ENCODE assay signal across 8 cellular contexts in genomic region chr13:112725346-112726017, GRCh38. TPM values are rescaled to one million over a fixed set of nuclear protein-coding genes. Genes with fewer than 3 reads are reported as not detected.
DNase-seq lines count a peak whose midpoint lies in the region; ATAC-seq lines count a peak whose summit lies in the region.

No MANE protein-coding gene starts in this region.

- no peaks in the 10 kb centered on the region for H3K9me3 Mint-ChIP-seq in activated CD8-positive, alpha-beta memory T cell treated with anti-CD3 and anti-CD28 coated beads, Interleukin-2, amount 10 ng/mL, durations not matched to agents 7 days and 5 days (ENCODE audit: low read depth)
- H3K9me3 Mint-ChIP-seq in central memory CD8-positive, alpha-beta T cell = no peaks in the 10 kb centered on the region
- H3K9me3 Mint-ChIP-seq in stimulated activated effector memory CD8-positive, alpha-beta T cell treated with anti-CD3 and anti-CD28 coated beads, Interleukin-12 subunit alpha, Interleukin-12 subunit beta, amount 100 ng/mL, for 72 hours = no peaks in the 10 kb centered on the region

- peak; percentile 23 for ATAC-seq in activated CD8-positive, alpha-beta memory T cell treated with anti-CD3 and anti-CD28 coated beads, Interleukin-2, amount 10 ng/mL, durations not matched to agents 7 days and 5 days
- ATAC-seq in central memory CD8-positive, alpha-beta T cell (replicated peaks; ENCODE audit: extremely low read depth, poor library complexity, severe bottlenecking) = no peak
- ATAC-seq in stimulated activated effector memory CD8-positive, alpha-beta T cell treated with anti-CD3 and anti-CD28 coated beads, Interleukin-12 subunit alpha, Interleukin-12 subunit beta, amount 100 ng/mL, for 72 hours = peak; percentile 60

- H3K27ac Mint-ChIP-seq in activated CD8-positive, alpha-beta memory T cell treated with anti-CD3 and anti-CD28 coated beads, Interleukin-2, amount 10 ng/mL, durations not matched to agents 7 days and 5 days = no peak overlapping the region
- H3K27ac Mint-ChIP-seq in central memory CD8-positive, alpha-beta T cell (ENCODE audit: low read depth) = peak overlapping the region; percentile 50
- peak overlapping the region; percentile 84 for H3K27ac Mint-ChIP-seq in stimulated activated effector memory CD8-positive, alpha-beta T cell treated with anti-CD3 and anti-CD28 coated beads, Interleukin-12 subunit alpha, Interleukin-12 subunit beta, amount 100 ng/mL, for 72 hours

- peaks cover 23% of the 10 kb centered on the region for H3K4me1 Mint-ChIP-seq in activated CD8-positive, alpha-beta memory T cell treated with anti-CD3 and anti-CD28 coated beads, Interleukin-2, amount 10 ng/mL, durations not matched to agents 7 days and 5 days
- H3K4me1 Mint-ChIP-seq in central memory CD8-positive, alpha-beta T cell = peaks cover 48% of the 10 kb centered on the region
- peaks cover 47% of the 10 kb centered on the region for H3K4me1 Mint-ChIP-seq in stimulated activated effector memory CD8-positive, alpha-beta T cell treated with anti-CD3 and anti-CD28 coated beads, Interleukin-12 subunit alpha, Interleukin-12 subunit beta, amount 100 ng/mL, for 72 hours

- DNase-seq in activated CD8-positive, alpha-beta memory T cell treated with anti-CD3 and anti-CD28 coated beads, Interleukin-2, amount 10 ng/mL, durations not matched to agents 7 days and 5 days = no peak
- no peak for DNase-seq in activated CD8-positive, alpha-beta memory T cell treated with anti-CD3 and anti-CD28 coated beads for 24 hours
- DNase-seq in NCI-H2029 treated with DMSO at 0.1 percent for 48 hours (lab: John Stamatoyannopoulos, UW) (peak; percentile 59), HuH-7 (ENCODE audit: low spot score) (no peak), NCI-H1048 (lab: John Stamatoyannopoulos, UW) (no peak)
- no peak for DNase-seq in central memory CD8-positive, alpha-beta T cell (ENCODE audit: low spot score in 2 of 2)
- no peak for DNase-seq in stimulated activated effector memory CD8-positive, alpha-beta T cell treated with anti-CD3 and anti-CD28 coated beads, Interleukin-12 subunit alpha, Interleukin-12 subunit beta, amount 100 ng/mL, for 72 hours (ENCODE audit: low spot score in 2 of 2)
- DNase-seq in activated effector memory CD4-positive, alpha-beta T cell treated with Interleukin-2 at 50 U/mL for 16 hours = no peak

- H3K4me3 Mint-ChIP-seq in activated CD8-positive, alpha-beta memory T cell treated with anti-CD3 and anti-CD28 coated beads, Interleukin-2, amount 10 ng/mL, durations not matched to agents 7 days and 5 days = no peak overlapping the region
- no peak overlapping the region for H3K4me3 Mint-ChIP-seq in central memory CD8-positive, alpha-beta T cell
- H3K4me3 Mint-ChIP-seq in stimulated activated effector memory CD8-positive, alpha-beta T cell treated with anti-CD3 and anti-CD28 coated beads, Interleukin-12 subunit alpha, Interleukin-12 subunit beta, amount 100 ng/mL, for 72 hours = peak overlapping the region; percentile 26

- no peaks in the 10 kb centered on the region for H3K27me3 Mint-ChIP-seq in activated CD8-positive, alpha-beta memory T cell treated with anti-CD3 and anti-CD28 coated beads, Interleukin-2, amount 10 ng/mL, durations not matched to agents 7 days and 5 days
- no peaks in the 10 kb centered on the region for H3K27me3 Mint-ChIP-seq in central memory CD8-positive, alpha-beta T cell

- no peaks in the 10 kb centered on the region for H3K36me3 Mint-ChIP-seq in activated CD8-positive, alpha-beta memory T cell treated with anti-CD3 and anti-CD28 coated beads, Interleukin-2, amount 10 ng/mL, durations not matched to agents 7 days and 5 days
- H3K36me3 Mint-ChIP-seq in central memory CD8-positive, alpha-beta T cell (ENCODE audit: insufficient read depth) = peaks cover 2% of the 10 kb centered on the region
- H3K36me3 Mint-ChIP-seq in stimulated activated effector memory CD8-positive, alpha-beta T cell treated with anti-CD3 and anti-CD28 coated beads, Interleukin-12 subunit alpha, Interleukin-12 subunit beta, amount 100 ng/mL, for 72 hours = no peaks in the 10 kb centered on the region

- CTCF ChIA-PET in activated CD8-positive, alpha-beta memory T cell treated with anti-CD3 and anti-CD28 coated beads, Interleukin-2, amount 10 ng/mL, durations not matched to agents 7 days and 5 days (lab: Charles Lee) = no interaction called here

RNA-seq across cellular contexts. Expression of gene ATP11A, which starts 35.6 kb away (rescaled TPM):
- 10 to 100 TPM; 40.0 to 43.5 TPM for total RNA-seq in activated CD8-positive, alpha-beta memory T cell treated with anti-CD3 and anti-CD28 coated beads, Interleukin-2, amount 10 ng/mL, durations not matched to agents 7 days and 5 days
